In genomic region chr2:138522556-138522955, GRCh38 we compare ENCODE assay signal across 10 cellular contexts. TPM values are rescaled to one million over a fixed set of nuclear protein-coding genes. Genes with fewer than 3 reads are reported as not detected.
A peak's percentile ranks its signal among the peaks of the same experiment; 100 is the strongest.
DNase-seq lines count a peak whose midpoint lies in the region; ATAC-seq, FAIRE-seq and TF ChIP-seq lines count a peak whose summit lies in the region.
"Had no signal": no experiment of that assay in that cellular context is flagged by ENCODE, and none has a peak within 500 bp of the region (broad histone marks: within the 10 kb centered on the region; RNA-seq: fewer than 3 reads in every experiment).

No MANE protein-coding gene starts in this region.

- H3K36me3 ChIP-seq in CD4-positive, alpha-beta memory T cell (ENCODE audit: insufficient read depth, low read length): no peaks in the 10 kb centered on the region
- H3K36me3 ChIP-seq in naive thymus-derived CD4-positive, alpha-beta T cell (ENCODE audit: control insufficient read depth in 2 of 3, insufficient read depth in 3 of 3, low read length in 3 of 3): no peaks in the 10 kb centered on the region

- intact Hi-C loops in CD4-positive, alpha-beta memory T cell (cut with micrococcal nuclease): no loop called here
- intact Hi-C loops in naive thymus-derived CD4-positive, alpha-beta T cell (cut with micrococcal nuclease): no loop called here

- ATAC-seq in GM19395 (IDR thresholded peaks at IDR 0.05; ENCODE audit: unreplicated experiment) (peak; percentile 81), HG02870 (IDR thresholded peaks at IDR 0.05; ENCODE audit: unreplicated experiment) (peak; percentile 85), HG03571 (IDR thresholded peaks at IDR 0.05; ENCODE audit: unreplicated experiment) (peak; percentile 68)
- ATAC-seq in naive thymus-derived CD4-positive, alpha-beta T cell: no peak

- FAIRE-seq in GM12891 (lab: Jason Lieb, UNC): peak; percentile 43

- no peak for DNase-seq in GM12891 (ENCODE audit: insufficient read length, low spot score)
- no peak for DNase-seq in CD4-positive, alpha-beta memory T cell
- no peak for DNase-seq in retina
- DNase-seq in 8988T: no peak
- no peak for DNase-seq in naive thymus-derived CD4-positive, alpha-beta T cell
- DNase-seq: IMR-90 had no signal

- no peaks in the 10 kb centered on the region for H3K27me3 Mint-ChIP-seq in CD4-positive, alpha-beta memory T cell
- H3K27me3 Mint-ChIP-seq in naive thymus-derived CD4-positive, alpha-beta T cell: no peaks in the 10 kb centered on the region

- peaks cover 20 to 40% of the 10 kb centered on the region in 2 donors for H3K36me3 Mint-ChIP-seq in CD4-positive, alpha-beta memory T cell
- H3K36me3 Mint-ChIP-seq in naive thymus-derived CD4-positive, alpha-beta T cell: peaks cover 17 to 43% (median 37%) of the 10 kb centered on the region in 5 donors

- H3K27ac Mint-ChIP-seq in CD4-positive, alpha-beta memory T cell: no peak overlapping the region
- no peak overlapping the region for H3K27ac Mint-ChIP-seq in naive thymus-derived CD4-positive, alpha-beta T cell

- no peak for TF ChIP-seq POLR2A in GM12891 (IDR thresholded peaks at IDR 0.05; ENCODE audit: low read depth, low read length)

- CTCF ChIA-PET in CD4-positive, alpha-beta memory T cell (lab: Charles Lee; ENCODE audit: partially characterized antibody): no interaction called here
- CTCF ChIA-PET in naive thymus-derived CD4-positive, alpha-beta T cell (lab: Charles Lee): no interaction called here

- H3K9me3 Mint-ChIP-seq in CD4-positive, alpha-beta memory T cell: peaks cover 6 to 22% (median 18%) of the 10 kb centered on the region in 8 donors
- peaks cover 8 to 32% (median 12%) of the 10 kb centered on the region in 11 donors for H3K9me3 Mint-ChIP-seq in naive thymus-derived CD4-positive, alpha-beta T cell

- no peak overlapping the region for H3K4me3 Mint-ChIP-seq in CD4-positive, alpha-beta memory T cell
- no peak overlapping the region for H3K4me3 Mint-ChIP-seq in naive thymus-derived CD4-positive, alpha-beta T cell

- H3K4me3 ChIP-seq in CD4-positive, alpha-beta memory T cell (ENCODE audit: low read length in 2 of 2): no peak overlapping the region
- no peak overlapping the region for H3K4me3 ChIP-seq in naive thymus-derived CD4-positive, alpha-beta T cell (ENCODE audit: low read length)
- H3K4me3 ChIP-seq: SJSA1 had no signal

- peaks cover 13 to 28% (median 22%) of the 10 kb centered on the region in 4 donors for H3K4me1 Mint-ChIP-seq in CD4-positive, alpha-beta memory T cell
- peaks cover 10 to 38% (median 26%) of the 10 kb centered on the region in 7 donors for H3K4me1 Mint-ChIP-seq in naive thymus-derived CD4-positive, alpha-beta T cell

- POLR2A ChIA-PET in CD4-positive, alpha-beta memory T cell (lab: Charles Lee; ENCODE audit: partially characterized antibody): no interaction called here
- POLR2A ChIA-PET in naive thymus-derived CD4-positive, alpha-beta T cell (lab: Charles Lee): no interaction called here

- H3K4me1 ChIP-seq in CD4-positive, alpha-beta memory T cell (ENCODE audit: insufficient read depth, low read length): peaks cover 5% of the 10 kb centered on the region
- no peaks in the 10 kb centered on the region for H3K4me1 ChIP-seq in naive thymus-derived CD4-positive, alpha-beta T cell (ENCODE audit: control insufficient read depth in 2 of 2, insufficient read depth in 2 of 2, low read length in 2 of 2)
- H3K4me1 ChIP-seq: SJSA1 had no signal

- H3K27ac ChIP-seq in CD4-positive, alpha-beta memory T cell (ENCODE audit: low read depth, low read length): no peak overlapping the region
- no peak overlapping the region for H3K27ac ChIP-seq in naive thymus-derived CD4-positive, alpha-beta T cell (ENCODE audit: low read depth, low read length)
- H3K27ac ChIP-seq: SJSA1 had no signal

- H3K9me3 ChIP-seq in CD4-positive, alpha-beta memory T cell (ENCODE audit: control insufficient read depth in 1 of 2, low read length in 2 of 2): peaks cover 0 to 6% of the 10 kb centered on the region in 2 donors
- H3K9me3 ChIP-seq in naive thymus-derived CD4-positive, alpha-beta T cell (ENCODE audit: control insufficient read depth in 2 of 3, low read length in 3 of 3): peaks cover 0 to 7% (median 0%) of the 10 kb centered on the region in 3 experiments
- H3K9me3 ChIP-seq: SJSA1 had no signal

- no peaks in the 10 kb centered on the region for H3K27me3 ChIP-seq in CD4-positive, alpha-beta memory T cell (ENCODE audit: insufficient read depth, low read length)
- H3K27me3 ChIP-seq in naive thymus-derived CD4-positive, alpha-beta T cell (ENCODE audit: control insufficient read depth in 2 of 2, insufficient read depth in 2 of 2, low read length in 2 of 2): no peaks in the 10 kb centered on the region
- H3K27me3 ChIP-seq: SJSA1 had no signal

TF ChIP-seq in GM12891, 5 proteins besides CTCF, POLR2A, EP300 and RAD21:
- TF ChIP-seq SPI1 (IDR thresholded peaks at IDR 0.05; ENCODE audit: low read depth, low read length): no peak
- no peak for TF ChIP-seq POU2F2 (IDR thresholded peaks at IDR 0.05; ENCODE audit: low read depth, low read length)
- TF ChIP-seq TAF1 (IDR thresholded peaks at IDR 0.05; ENCODE audit: low read depth, low read length): no peak
- TF ChIP-seq PAX5 (IDR thresholded peaks at IDR 0.05; ENCODE audit: insufficient read depth, low read length, severe bottlenecking): no peak
- no peak for TF ChIP-seq POLR2AphosphoS5 (IDR thresholded peaks at IDR 0.05; ENCODE audit: low read depth, low read length)
TF ChIP-seq in GM12891: peak in this region for 0.

RNA-seq across cellular contexts. Expression of gene SPOPL, which starts 21.0 kb away (rescaled TPM):
- 4.8 TPM for polyA plus RNA-seq in GM12891 (2012; ENCODE audit: low read depth, missing spikeins)
- total RNA-seq in CD4-positive, alpha-beta memory T cell: 10 to 100 TPM; 18.6 TPM
- 1 to 10 TPM in 1 of 2 donors, under 1 TPM in 1; 0.71 to 2.1 TPM for polyA plus RNA-seq in CD4-positive, alpha-beta memory T cell
- 10 to 100 TPM; 10.7 to 25.7 (median 12.5) TPM for total RNA-seq in naive thymus-derived CD4-positive, alpha-beta T cell
- polyA plus RNA-seq in naive thymus-derived CD4-positive, alpha-beta T cell: 1 to 10 TPM in 1 of 2 donors, under 1 TPM in 1; 0.44 to 1.0 TPM
